28 cellular contexts compared by ENCODE assay signal in genomic region chr9:38166501-38166900, GRCh38.
"Had no signal": no experiment of that assay in that cellular context is flagged by ENCODE, and none has a peak within 500 bp of the region (broad histone marks: within the 10 kb centered on the region; RNA-seq: fewer than 3 reads in every experiment).

No MANE protein-coding gene starts in this region.

- H3K27ac ChIP-seq: colonic mucosa, coronary artery, dorsolateral prefrontal cortex, epithelial cell of prostate, esophagus muscularis mucosa, esophagus squamous epithelium, foreskin keratinocyte, gastrocnemius medialis, gastroesophageal sphincter, heart left ventricle, heart right ventricle had no signal

- H3K4me1 ChIP-seq: colonic mucosa, esophagus muscularis mucosa, foreskin keratinocyte, gastrocnemius medialis, gastroesophageal sphincter, heart left ventricle, heart right ventricle had no signal

- DNase-seq: colonic mucosa; cortex of kidney; dermis blood vessel endothelial cell; dorsolateral prefrontal cortex; effector CD4-positive, alpha-beta T cell; effector CD8-positive, alpha-beta T cell; effector memory CD4-positive, alpha-beta T cell; effector memory CD8-positive, alpha-beta T cell; endodermal cell; erythroblast; esophagus squamous epithelium; foreskin fibroblast; foreskin keratinocyte; foreskin melanocyte; gastrocnemius medialis; glutamatergic neuron; head of caudate nucleus; heart left ventricle; heart right ventricle had no signal

- H3K27me3 ChIP-seq: colonic mucosa, dorsolateral prefrontal cortex, esophagus muscularis mucosa, esophagus squamous epithelium, gastrocnemius medialis, gastroesophageal sphincter, heart left ventricle, heart right ventricle had no signal

- H3K4me3 ChIP-seq: colonic mucosa, coronary artery, dorsolateral prefrontal cortex, esophagus muscularis mucosa, esophagus squamous epithelium, gastrocnemius medialis, gastroesophageal sphincter, heart left ventricle, heart right ventricle had no signal

- ATAC-seq: effector memory CD8-positive, alpha-beta T cell; esophagus mucosa; foreskin keratinocyte; gastrocnemius medialis; gastroesophageal sphincter; heart left ventricle; heart right ventricle had no signal

- H3K9me3 ChIP-seq: colonic mucosa, gastrocnemius medialis had no signal

- FAIRE-seq: colon, endometrium, endothelial cell of umbilical vein, frontal cortex had no signal

- H3K36me3 ChIP-seq: colonic mucosa, esophagus muscularis mucosa, esophagus squamous epithelium, gastrocnemius medialis, gastroesophageal sphincter, heart left ventricle, heart right ventricle had no signal
